12 cellular contexts compared by ENCODE assay signal in genomic region chr22:38257650-38258246, GRCh38. TPM values are rescaled to one million over a fixed set of nuclear protein-coding genes. Genes with fewer than 3 reads are reported as not detected.
DNase-seq lines count a peak whose midpoint lies in the region; ATAC-seq and TF ChIP-seq lines count a peak whose summit lies in the region.
"Had no signal": no experiment of that assay in that cellular context is flagged by ENCODE, and none has a peak within 500 bp of the region (broad histone marks: within the 10 kb centered on the region; RNA-seq: fewer than 3 reads in every experiment).

No MANE protein-coding gene starts in this region.

- no TSS peak for BruUV-seq in IMR-90 (replicated peaks; lab: Mats Ljungman, UMichigan)

- peak overlapping the region; percentile 90 for H3K14ac ChIP-seq in IMR-90 (replicated peaks; ENCODE audit: low read depth, low read length)

- peak overlapping the region; percentile 95 for H3K4me2 ChIP-seq in IMR-90 (ENCODE audit: low read depth, low read length)
- H3K4me2 ChIP-seq in hepatocyte = peak overlapping the region; percentile 57

- H4K5ac ChIP-seq in IMR-90 (ENCODE audit: low read depth, low read length) = peak overlapping the region; percentile 88

- peak; percentile 28; the same call in 1 of the 2 replicates for ATAC-seq in IMR-90 (ENCODE audit: low read depth)

- CTCF ChIA-PET in IMR-90 (lab: Yijun Ruan, JAX) = interaction anchor here (0.6 kb wide), 1 partner anchor 15 kb away, joined by 6 read pairs; the partner anchor contains the start of gene TMEM184B
- CTCF ChIA-PET in activated CD4-positive, alpha-beta memory T cell treated with anti-CD3 and anti-CD28 coated beads for 36 hours (lab: Charles Lee) = no interaction called here

- peaks cover 15 to 80% of the 10 kb centered on the region in 2 experiments for H3K79me1 ChIP-seq in IMR-90 (ENCODE audit: low read depth in 1 of 2, low read length in 2 of 2)

- H3K36me3 ChIP-seq in IMR-90 (ENCODE audit: control insufficient read depth, insufficient read depth, low read length) = no peaks in the 10 kb centered on the region
- no peaks in the 10 kb centered on the region for H3K36me3 ChIP-seq in hepatocyte (replicated peaks; ENCODE audit: insufficient read depth, low read depth)
- H3K36me3 ChIP-seq in stomach smooth muscle (ENCODE audit: control insufficient read depth in 2 of 2, insufficient read depth in 2 of 2, low read length in 2 of 2) = no peaks in the 10 kb centered on the region

- no peak for TF ChIP-seq CTCF in IMR-90 (conservative IDR thresholded peaks at IDR 0.05; ENCODE audit: low read depth, low read length)
- TF ChIP-seq CTCF in hepatocyte (IDR thresholded peaks at IDR 0.05; ENCODE audit: poor library complexity) = no peak

- H4K91ac ChIP-seq in IMR-90 (ENCODE audit: insufficient read depth, low read depth, low read length) = peak overlapping the region; percentile 72

- DNase-seq in IMR-90 (no peak), SHP77 (lab: John Stamatoyannopoulos, UW) (peak; percentile 37 to 63), hepatocyte (ENCODE audit: low spot score) (peak; percentile 77), KBM-7 (no peak), inferior parietal cortex (ENCODE audit: extremely low spot score) (no peak)
- no peak for DNase-seq in activated effector memory CD4-positive, alpha-beta T cell treated with anti-CD3 and anti-CD28 coated beads, Interleukin-2, amount 50 U/mL, for 16 hours
- DNase-seq in activated CD4-positive, alpha-beta memory T cell treated with anti-CD3 and anti-CD28 coated beads for 36 hours = no peak
- DNase-seq: KG1; stimulated activated CD4-positive, alpha-beta T cell treated with anti-CD3 and anti-CD28 coated beads, Interleukin-1b, Interleukin-23, amount 100 ng/mL, for 48 hours had no signal

- H3K4me1 Mint-ChIP-seq in activated CD4-positive, alpha-beta memory T cell treated with anti-CD3 and anti-CD28 coated beads for 36 hours (ENCODE audit: low read depth) = peaks cover 22% of the 10 kb centered on the region

- H3K4me1 ChIP-seq in IMR-90 (ENCODE audit: control insufficient read depth, insufficient read depth, low read length) = peaks cover 26% of the 10 kb centered on the region
- H3K4me1 ChIP-seq in hepatocyte (ENCODE audit: insufficient read depth) = peaks cover 34% of the 10 kb centered on the region
- peaks cover 49% of the 10 kb centered on the region for H3K4me1 ChIP-seq in stomach smooth muscle (ENCODE audit: control insufficient read depth, insufficient read depth, low read length)

- no peaks in the 10 kb centered on the region for H3K9me3 Mint-ChIP-seq in activated CD4-positive, alpha-beta memory T cell treated with anti-CD3 and anti-CD28 coated beads for 36 hours
- H3K9me3 Mint-ChIP-seq: activated naive CD4-positive, alpha-beta T cell treated with anti-CD3 and anti-CD28 coated beads, Interleukin-2, amount 50 U/mL, for 24 hours; T-helper 1 cell treated with Interleukin-12 subunit alpha and Interleukin-12 subunit beta and Interleukin-4 antibody, amounts not matched to agents 30 μg/mL and 1 μg/mL, for 36 hours had no signal

- in situ Hi-C loops in IMR-90 (cut with MboI; ENCODE audit: low sequenced_read_pairs) (no loop called here), KBM-7 (cut with MboI; ENCODE audit: low pct_unique_long_range_greater_than_20kb, low sequenced_read_pairs) (no loop called here)

- H3K27me3 Mint-ChIP-seq in activated CD4-positive, alpha-beta memory T cell treated with anti-CD3 and anti-CD28 coated beads for 36 hours = no peaks in the 10 kb centered on the region
- H3K27me3 Mint-ChIP-seq: activated naive CD4-positive, alpha-beta T cell treated with anti-CD3 and anti-CD28 coated beads, Interleukin-2, amount 50 U/mL, for 24 hours had no signal

- H3K27me3 ChIP-seq in IMR-90 (ENCODE audit: control insufficient read depth, insufficient read depth, low read length) (no peaks in the 10 kb centered on the region), hepatocyte (no peaks in the 10 kb centered on the region), stomach smooth muscle (ENCODE audit: control insufficient read depth in 1 of 2, insufficient read depth in 2 of 2, low read length in 2 of 2) (no peaks in the 10 kb centered on the region)

- H3K4me3 ChIP-seq in IMR-90 (ENCODE audit: insufficient read depth, low read depth, low read length) (peak overlapping the region; percentile 20; the same call in 1 of the 2 replicates), hepatocyte (no peak overlapping the region), stomach smooth muscle (ENCODE audit: low read length in 2 of 2) (peak overlapping the region; percentile 5 to 65)

- POLR2A ChIA-PET in IMR-90 (lab: Charles Lee; ENCODE audit: unreplicated experiment) = interaction anchor here (0.5 kb wide), 1 partner anchor 33 kb away, joined by 3 read pairs; no protein-coding TSS in a partner anchor
- POLR2A ChIA-PET in activated CD4-positive, alpha-beta memory T cell treated with anti-CD3 and anti-CD28 coated beads for 36 hours (lab: Charles Lee) = interaction anchor here (0.6 kb wide), 1 partner anchor 23 kb away, joined by 5 read pairs; no protein-coding TSS in a partner anchor

- intact Hi-C loops in IMR-90 (cut with micrococcal nuclease) = no loop called here
- intact Hi-C loops in activated CD4-positive, alpha-beta memory T cell treated with anti-CD3 and anti-CD28 coated beads for 36 hours (cut with micrococcal nuclease) = no loop called here

- peak overlapping the region; percentile 74 for H2BK120ac ChIP-seq in IMR-90 (ENCODE audit: low read depth, low read length)

- H3K18ac ChIP-seq in IMR-90 (ENCODE audit: low read depth, low read length) = peak overlapping the region; percentile 93

- H3K9me3 ChIP-seq in IMR-90 (ENCODE audit: control insufficient read depth, insufficient read depth, low read length) = no peaks in the 10 kb centered on the region
- no peaks in the 10 kb centered on the region for H3K9me3 ChIP-seq in hepatocyte (ENCODE audit: low read depth)
- H3K9me3 ChIP-seq in stomach smooth muscle (ENCODE audit: control insufficient read depth in 2 of 2, low read length in 2 of 2) = no peaks in the 10 kb centered on the region

- H2AK5ac ChIP-seq in IMR-90 (ENCODE audit: low read depth, low read length) = no peak overlapping the region; the same call in 1 of the 2 replicates

- peaks cover 99% of the 10 kb centered on the region for H3K79me2 ChIP-seq in hepatocyte

- peak overlapping the region; percentile 73 for H2AK9ac ChIP-seq in IMR-90 (replicated peaks; ENCODE audit: low read depth, low read length, poor library complexity)

- peaks cover 31% of the 10 kb centered on the region for H3K9me1 ChIP-seq in IMR-90 (ENCODE audit: insufficient read depth, low read length)

- H3K36me3 Mint-ChIP-seq in activated CD4-positive, alpha-beta memory T cell treated with anti-CD3 and anti-CD28 coated beads for 36 hours = no peaks in the 10 kb centered on the region

- peak overlapping the region; percentile 68 for H2AFZ ChIP-seq in IMR-90 (replicated peaks; ENCODE audit: low read length, poor library complexity)
- no peak overlapping the region for H2AFZ ChIP-seq in hepatocyte

- H3K4ac ChIP-seq in IMR-90 (ENCODE audit: low read depth, low read length) = peak overlapping the region; percentile 94

- peak overlapping the region; percentile 49; the same call in 1 of the 2 replicates for H2BK20ac ChIP-seq in IMR-90 (ENCODE audit: low read depth, low read length)

- H3K4me3 Mint-ChIP-seq in activated CD4-positive, alpha-beta memory T cell treated with anti-CD3 and anti-CD28 coated beads for 36 hours = no peak overlapping the region
- H3K4me3 Mint-ChIP-seq: activated naive CD4-positive, alpha-beta T cell treated with anti-CD3 and anti-CD28 coated beads, Interleukin-2, amount 50 U/mL, for 24 hours; T-helper 1 cell treated with Interleukin-12 subunit alpha and Interleukin-12 subunit beta and Interleukin-4 antibody, amounts not matched to agents 30 μg/mL and 1 μg/mL, for 36 hours had no signal

- peak overlapping the region; percentile 72 for H3K9ac ChIP-seq in IMR-90 (ENCODE audit: low read depth, low read length)
- H3K9ac ChIP-seq in stomach smooth muscle (ENCODE audit: low read length in 2 of 2) = peak overlapping the region; percentile 59 to 74

- H3K27ac Mint-ChIP-seq in activated CD4-positive, alpha-beta memory T cell treated with anti-CD3 and anti-CD28 coated beads for 36 hours = no peak overlapping the region
- H3K27ac Mint-ChIP-seq: activated naive CD4-positive, alpha-beta T cell treated with anti-CD3 and anti-CD28 coated beads, Interleukin-2, amount 50 U/mL, for 24 hours; T-helper 1 cell treated with Interleukin-12 subunit alpha and Interleukin-12 subunit beta and Interleukin-4 antibody, amounts not matched to agents 30 μg/mL and 1 μg/mL, for 36 hours had no signal

- H4K20me1 ChIP-seq in IMR-90 (ENCODE audit: insufficient read depth, low read length) (peaks cover 71% of the 10 kb centered on the region), hepatocyte (ENCODE audit: insufficient read depth, poor library complexity, severe bottlenecking) (peaks cover 3% of the 10 kb centered on the region)

- WGBS in IMR-90 (ENCODE audit: extremely low coverage in 2 of 2, insufficient read length in 1 of 2), 2 experiments = 88% methylated on average over 1 of the region's 4 CpGs; no CpG with 5 or more reads in 1 of the 2 experiments
- WGBS in hepatocyte (ENCODE audit: low lambda C conversion rate, missing lambda C conversion rate) = 62% methylated on average over 4 of the region's 4 CpGs

- peak overlapping the region; percentile 79; the same call in 1 of the 2 replicates for H3K56ac ChIP-seq in IMR-90 (ENCODE audit: extremely low read depth, insufficient read depth, low read length)

- H3K23ac ChIP-seq in IMR-90 (ENCODE audit: low read depth, low read length) = peak overlapping the region; percentile 78

- no peak for TF ChIP-seq RAD21 in IMR-90 (IDR thresholded peaks at IDR 0.05; ENCODE audit: low read length)

- peak; percentile 49; the same call in 1 of the 2 replicates for TF ChIP-seq POLR2A in IMR-90 (IDR thresholded peaks at IDR 0.05; ENCODE audit: low read depth, low read length)

- dilution Hi-C loops in IMR-90 (cut with HindIII; ENCODE audit: low sequenced_read_pairs, unreplicated experiment) = no loop called here

- peak overlapping the region; percentile 96 for H2BK5ac ChIP-seq in IMR-90 (ENCODE audit: low read depth, low read length, poor library complexity, severe bottlenecking)

- H3K27ac ChIP-seq in IMR-90 (ENCODE audit: insufficient read depth, low read length) (peak overlapping the region; percentile 96), hepatocyte (peak overlapping the region; percentile 93), stomach smooth muscle (ENCODE audit: low read length) (peak overlapping the region; percentile 66)

- no peaks in the 10 kb centered on the region for H3K9me2 ChIP-seq in hepatocyte (replicated peaks; ENCODE audit: insufficient read depth)

- peak overlapping the region; percentile 26 to 97; a peak in 3 of 4 replicates for H4K8ac ChIP-seq in IMR-90 (ENCODE audit: low read depth in 2 of 2, low read length in 2 of 2)

- H2BK15ac ChIP-seq in IMR-90 (ENCODE audit: low read depth, low read length) = peak overlapping the region; percentile 79; the same call in 1 of the 3 replicates

RNA-seq across cellular contexts. Expression of gene TMEM184B, which starts 15.1 kb away (rescaled TPM):
- total RNA-seq in IMR-90 (2012; rRNA removed) (9.1 and 9.2 TPM in 2 replicates), hepatocyte (32.1 and 58.2 TPM in 2 replicates)
- polyA plus RNA-seq in IMR-90 (2012; rRNA removed) (81.1 and 87.5 TPM in 2 replicates), hepatocyte (90.0 and 102 TPM in 2 replicates)
- polyA plus RNA-seq in IMR-90 (2012; cell fraction: cytosol; rRNA removed) = 40.0 and 98.4 TPM in 2 replicates
- polyA plus RNA-seq in IMR-90 (2012; cell fraction: nucleus; rRNA removed; ENCODE audit: low replicate concordance) = 132 and 272 TPM in 2 replicates
- total RNA-seq in activated CD4-positive, alpha-beta memory T cell treated with anti-CD3 and anti-CD28 coated beads for 36 hours = 10 to 100 TPM; 24.4 to 26.6 TPM

RNA-seq across cellular contexts. Expression of gene MAFF, which starts 56.0 kb away (rescaled TPM):
- 18.3 and 24.2 TPM in 2 replicates for total RNA-seq in IMR-90 (2012; rRNA removed)
- polyA plus RNA-seq in IMR-90 (2012; rRNA removed) = 25.9 and 29.5 TPM in 2 replicates
- polyA plus RNA-seq in IMR-90 (2012; cell fraction: cytosol; rRNA removed) = 31.9 and 44.3 TPM in 2 replicates
- 60.3 and 64.4 TPM in 2 replicates for polyA plus RNA-seq in IMR-90 (2012; cell fraction: nucleus; rRNA removed; ENCODE audit: low replicate concordance)
- total RNA-seq in hepatocyte = 55.9 and 70.4 TPM in 2 replicates
- polyA plus RNA-seq in hepatocyte = 67.2 and 76.3 TPM in 2 replicates
- 10 to 100 TPM; 15.5 to 15.9 TPM for total RNA-seq in activated CD4-positive, alpha-beta memory T cell treated with anti-CD3 and anti-CD28 coated beads for 36 hours

RNA-seq across cellular contexts. Expression of gene CSNK1E, which starts 59.5 kb away (rescaled TPM):
- 114 and 116 TPM in 2 replicates for total RNA-seq in IMR-90 (2012; rRNA removed)
- polyA plus RNA-seq in IMR-90 (2012; rRNA removed) = 270 and 276 TPM in 2 replicates
- polyA plus RNA-seq in IMR-90 (2012; cell fraction: cytosol; rRNA removed) = 125 and 248 TPM in 2 replicates
- polyA plus RNA-seq in IMR-90 (2012; cell fraction: nucleus; rRNA removed; ENCODE audit: low replicate concordance) = 504 and 679 TPM in 2 replicates
- total RNA-seq in hepatocyte = 85.8 and 89.5 TPM in 2 replicates
- 123 and 152 TPM in 2 replicates for polyA plus RNA-seq in hepatocyte
- 100 to 1,000 TPM; 104 to 105 TPM for total RNA-seq in activated CD4-positive, alpha-beta memory T cell treated with anti-CD3 and anti-CD28 coated beads for 36 hours

Comparison
In these comparisons a context has a peak if more than half of its experiments do, and no peak if none do; other contexts are left out.
1. DNase-seq: peak in SHP77 (2 of 2) and hepatocyte (single experiment); none in IMR-90 (single experiment), activated effector memory CD4-positive, alpha-beta T cell treated with anti-CD3 and anti-CD28 coated beads, Interleukin-2, amount 50 U/mL, for 16 hours (single experiment), activated CD4-positive, alpha-beta memory T cell treated with anti-CD3 and anti-CD28 coated beads for 36 hours (single experiment), KBM-7 (single experiment) and inferior parietal cortex (single experiment).
2. Peak in every context shown above with its lines, with median percentiles within 50 percentile points of each other: H3K27ac ChIP-seq.